1 cellular context compared by ENCODE assay signal in the genomic region with DNA sequence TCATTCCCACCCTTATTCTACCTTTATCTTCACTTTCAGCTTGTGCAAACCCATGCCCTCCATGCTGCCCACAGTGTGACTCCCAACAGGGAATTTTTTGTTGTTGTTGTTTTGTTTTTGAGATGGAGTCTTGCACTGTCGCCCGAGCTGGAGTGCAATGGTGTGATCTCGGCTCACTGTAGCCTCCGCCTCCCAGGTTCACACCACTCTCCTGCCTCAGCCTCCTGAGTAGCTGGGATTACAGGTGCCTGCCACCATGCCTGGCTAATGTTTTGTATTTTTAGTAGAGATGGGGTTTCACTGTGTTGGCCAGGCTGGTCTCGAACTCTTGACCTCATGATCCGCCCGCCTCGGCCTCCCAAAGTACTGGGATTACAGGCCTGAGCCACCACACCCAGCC. TPM values are rescaled to one million over a fixed set of nuclear protein-coding genes. Genes with fewer than 3 reads are reported as not detected.
"Had no signal": no experiment of that assay in that cellular context is flagged by ENCODE, and none has a peak within 500 bp of the region (broad histone marks: within the 10 kb centered on the region; RNA-seq: fewer than 3 reads in every experiment).

No MANE protein-coding gene starts in this region.

RNA-seq across cellular contexts. Expression of a gene that starts 13.9 kb away (rescaled TPM):
- total RNA-seq: GM12878 had no signal
